ENCODE assay signal across 1 cellular context in genomic region chr15:64146885-64147681, GRCh38.
A peak's percentile ranks its signal among the peaks of the same experiment; 100 is the strongest.
TF ChIP-seq lines count a peak whose summit lies in the region.

No MANE protein-coding gene starts in this region.

TF ChIP-seq in HepG2, 621 proteins besides CTCF, POLR2A, EP300 and RAD21 (continued from another document and continues in another):
- TF ChIP-seq KIAA2018 (CRISPR knock-in tag; IDR thresholded peaks at IDR 0.05; ENCODE audit: borderline replicate concordance) (no peak), MNT (IDR thresholded peaks at IDR 0.05) (no peak), MED13 (CRISPR knock-in tag; IDR thresholded peaks at IDR 0.05) (no peak), TEAD3 (CRISPR knock-in tag; optimal IDR thresholded peaks at IDR 0.05; ENCODE audit: borderline replicate concordance) (peak; percentile 58), THYN1 (CRISPR knock-in tag; IDR thresholded peaks at IDR 0.05; ENCODE audit: borderline replicate concordance, low read depth) (no peak), SCMH1 (CRISPR knock-in tag; IDR thresholded peaks at IDR 0.05; ENCODE audit: borderline replicate concordance) (no peak), SUZ12 (IDR thresholded peaks at IDR 0.05; ENCODE audit: low read depth, low read length) (no peak), SMARCC2 (IDR thresholded peaks at IDR 0.05) (no peak), ZNF512B (CRISPR knock-in tag; IDR thresholded peaks at IDR 0.05; ENCODE audit: borderline replicate concordance) (no peak), PAX8 (CRISPR knock-in tag; IDR thresholded peaks at IDR 0.05; ENCODE audit: borderline replicate concordance) (no peak), BHLHE40 (IDR thresholded peaks at IDR 0.05; ENCODE audit: low read length) (no peak), MLXIP (CRISPR knock-in tag; IDR thresholded peaks at IDR 0.05; ENCODE audit: borderline replicate concordance) (no peak), ZNF333 (CRISPR knock-in tag; IDR thresholded peaks at IDR 0.05; ENCODE audit: borderline replicate concordance) (no peak), XBP1 (CRISPR knock-in tag; IDR thresholded peaks at IDR 0.05) (no peak), ZNF275 (CRISPR knock-in tag; IDR thresholded peaks at IDR 0.05; ENCODE audit: borderline replicate concordance) (no peak), ZNF496 (CRISPR knock-in tag; IDR thresholded peaks at IDR 0.05; ENCODE audit: insufficient replicate concordance) (no peak), SALL2 (CRISPR knock-in tag; IDR thresholded peaks at IDR 0.05) (no peak), ATM (IDR thresholded peaks at IDR 0.05; ENCODE audit: borderline replicate concordance) (no peak), AKAP8 (CRISPR knock-in tag; IDR thresholded peaks at IDR 0.05) (peak; percentile 57; the same call in 1 of the 2 replicates), RFX5 (IDR thresholded peaks at IDR 0.05; ENCODE audit: low read depth, low read length) (no peak), ZNF704 (CRISPR knock-in tag; IDR thresholded peaks at IDR 0.05; ENCODE audit: borderline replicate concordance) (no peak), GZF1 (CRISPR knock-in tag; IDR thresholded peaks at IDR 0.05) (no peak; the same call in 1 of the 2 replicates), ZNF121 (CRISPR knock-in tag; IDR thresholded peaks at IDR 0.05) (peak; percentile 79; the same call in 1 of the 2 replicates), DZIP1 (CRISPR knock-in tag; IDR thresholded peaks at IDR 0.05) (no peak), ELF4 (CRISPR knock-in tag; IDR thresholded peaks at IDR 0.05; ENCODE audit: borderline replicate concordance) (no peak), MTF1 (CRISPR knock-in tag; IDR thresholded peaks at IDR 0.05) (no peak), MAFG (CRISPR knock-in tag; IDR thresholded peaks at IDR 0.05) (no peak), ZNF766 (CRISPR knock-in tag; IDR thresholded peaks at IDR 0.05; ENCODE audit: borderline replicate concordance) (no peak), HNF1A (IDR thresholded peaks at IDR 0.05; ENCODE audit: low read depth) (no peak), HNF1A (CRISPR knock-in tag; IDR thresholded peaks at IDR 0.05; ENCODE audit: borderline replicate concordance) (peak; percentile 72; the same call in 1 of the 2 replicates)
